1 cellular context compared by ENCODE assay signal in the genomic region with DNA sequence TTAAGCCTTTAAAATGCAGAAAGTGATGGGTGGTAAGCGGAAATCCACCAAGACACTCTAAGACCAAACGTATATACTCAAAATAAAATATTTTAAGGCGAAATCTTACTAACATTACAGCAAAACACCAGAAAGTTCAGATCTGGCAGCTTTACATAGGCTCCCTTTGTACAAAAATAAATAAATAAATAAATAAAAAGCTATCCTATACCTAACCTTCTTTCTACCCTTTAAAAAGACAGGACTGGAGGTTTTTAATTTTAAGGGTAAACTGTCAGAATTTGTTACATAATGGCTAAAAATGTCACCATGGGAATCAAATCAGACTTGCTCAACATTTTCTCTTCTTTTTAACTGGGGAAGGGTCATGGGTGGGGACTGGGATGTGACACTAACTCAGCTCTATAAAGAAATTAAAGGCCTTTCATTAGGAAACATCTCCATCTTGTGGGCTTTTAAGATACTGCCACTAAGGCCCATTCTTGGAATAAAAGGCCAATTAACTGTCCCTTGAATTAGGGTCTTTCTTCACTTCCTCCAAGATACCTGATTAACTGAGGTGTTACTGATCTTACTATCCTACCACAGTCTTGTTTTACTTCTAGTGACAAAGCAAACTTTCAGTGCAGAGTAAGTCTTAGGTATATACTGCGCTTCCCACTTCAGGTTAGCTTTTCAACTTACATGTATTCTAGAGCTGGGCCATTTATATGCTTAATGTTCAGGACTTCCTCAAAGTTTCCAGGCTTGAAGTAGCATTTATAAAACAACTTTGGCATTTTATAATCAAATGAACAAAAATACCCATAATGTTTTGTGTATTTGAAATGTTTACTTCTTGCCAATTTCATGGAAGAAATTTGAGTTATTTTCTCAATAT.
TF ChIP-seq lines count a peak whose summit lies in the region.

No MANE protein-coding gene starts in this region.

TF ChIP-seq in GM12878, 131 proteins besides CTCF, POLR2A, EP300 and RAD21:
- TF ChIP-seq SMC3 (IDR thresholded peaks at IDR 0.05; ENCODE audit: borderline replicate concordance, low read length) (peak; percentile 18; the same call in 1 of the 2 replicates), SPI1 (IDR thresholded peaks at IDR 0.05; ENCODE audit: borderline replicate concordance, insufficient read depth, low read depth, low read length) (0 out of 2 replicates have a peak, but pooled peaks have one; percentile 11), USF1 (IDR thresholded peaks at IDR 0.05; ENCODE audit: borderline replicate concordance, extremely low read length, insufficient read depth, low read depth, low read length) (no peak)
